27 cellular contexts compared by ENCODE assay signal in genomic region chr2:162925595-162925994, GRCh38.
DNase-seq lines count a peak whose midpoint lies in the region; ATAC-seq, FAIRE-seq and TF ChIP-seq lines count a peak whose summit lies in the region.
"Had no signal": no experiment of that assay in that cellular context is flagged by ENCODE, and none has a peak within 500 bp of the region (broad histone marks: within the 10 kb centered on the region; RNA-seq: fewer than 3 reads in every experiment).

No MANE protein-coding gene starts in this region.

- no peak overlapping the region for H3K4me3 ChIP-seq in GM12865 (ENCODE audit: low read depth, low read length)
- H3K4me3 ChIP-seq: adrenal gland, BLaER1, heart left ventricle, right atrium auricular region, upper lobe of right lung had no signal

- DNase-seq in GM12865 (ENCODE audit: low read depth) (peak; percentile 9), RCC 7860 (ENCODE audit: low spot score) (peak; percentile 15), kidney tubule cell (ENCODE audit: low spot score) (peak; percentile 24), NCI-H226 (no peak)
- DNase-seq in activated CD4-positive, CD25-positive, alpha-beta regulatory T cell (lab: John Stamatoyannopoulos, UW): no peak
- DNase-seq in stimulated activated CD4-positive, alpha-beta T cell treated with anti-CD3 and anti-CD28 coated beads, Interleukin-4, amount 100 ng/mL, for 4 hours: no peak
- DNase-seq: activated CD4-positive, alpha-beta T cell treated with anti-CD3 and anti-CD28 coated beads for 48 hours; activated naive CD4-positive, alpha-beta T cell treated with Interleukin-2 at 50 U/mL for 16 hours; activated T-cell treated with anti-CD3 and anti-CD28 coated beads, Interleukin-2, amount 50 U/mL, for 72 hours; adrenal gland; brain microvascular endothelial cell; heart left ventricle; left cardiac atrium; NCI-H2107; SHP77 treated with DMSO at 0.1 percent for 48 hours; stimulated activated CD4-positive, alpha-beta T cell treated with anti-CD3 and anti-CD28 coated beads, Interleukin-12 subunit alpha, Interleukin-12 subunit beta, amount 100 ng/mL, for 4 hours; stimulated activated CD4-positive, alpha-beta T cell treated with anti-CD3 and anti-CD28 coated beads, Interleukin-4, amount 100 ng/mL, for 1 hour; substantia nigra; SW 1271; T-helper 9 cell; upper lobe of right lung had no signal

- ATAC-seq in GM21786 (IDR thresholded peaks at IDR 0.05; ENCODE audit: unreplicated experiment) (peak; percentile 53), HG03565 (IDR thresholded peaks at IDR 0.05; ENCODE audit: unreplicated experiment) (no peak)
- ATAC-seq: activated T-cell treated with anti-CD3 and anti-CD28 coated beads, Interleukin-2, amount 50 U/mL, for 72 hours; heart left ventricle; left cardiac atrium; stimulated activated memory B cell treated with anti-CD40 and anti-IgM and Interleukin-4, amounts not matched to agents 10 μg/mL and 1 μg/mL and 100 μg/mL, for 72 hours; upper lobe of right lung had no signal

- FAIRE-seq in RCC 7860 (lab: Jason Lieb, UNC): no peak
- FAIRE-seq: H1 had no signal

- TF ChIP-seq CTCF in GM12865 (IDR thresholded peaks at IDR 0.05; ENCODE audit: insufficient read depth, low read depth, low read length, missing control alignments): no peak

Comparison
In these comparisons a context has a peak if more than half of its experiments do, and no peak if none do; other contexts are left out.
1. DNase-seq: peak in GM12865 (single experiment), RCC 7860 (single experiment) and kidney tubule cell (single experiment); none in activated CD4-positive, CD25-positive, alpha-beta regulatory T cell (0 of 4), NCI-H226 (single experiment) and stimulated activated CD4-positive, alpha-beta T cell treated with anti-CD3 and anti-CD28 coated beads, Interleukin-4, amount 100 ng/mL, for 4 hours (0 of 2).